8 cellular contexts compared by ENCODE assay signal in genomic region chr17:82450357-82451106, GRCh38. TPM values are rescaled to one million over a fixed set of nuclear protein-coding genes. Genes with fewer than 3 reads are reported as not detected.
DNase-seq lines count a peak whose midpoint lies in the region; ATAC-seq and TF ChIP-seq lines count a peak whose summit lies in the region.

CYBC1 (minus strand) TSS chr17:82450752; CDS start chr17:82449254, 1,498 bp downstream.

- no peaks in the 10 kb centered on the region for H3K9me3 ChIP-seq in PC-9 (ENCODE audit: insufficient read depth, low read depth)

- peak within 1 kb of the TSS; percentile 84 for H2AFZ ChIP-seq in PC-9

- BruUV-seq in Calu3 (replicated peaks; lab: Mats Ljungman, UMichigan) (TSS peak; percentile 76), PC-9 (replicated peaks; lab: Mats Ljungman, UMichigan) (TSS peak; percentile 75)

- no peaks in the 10 kb centered on the region for H3K27me3 ChIP-seq in PC-9 (ENCODE audit: insufficient read depth, low read depth)

- DNase-seq in Calu3 (peak; percentile 94), PC-9 (peak; percentile 65 to 90), activated T-cell treated with anti-CD3 and anti-CD28 coated beads for 48 hours (ENCODE audit: low read depth) (peak; percentile 96), epithelial cell of prostate (ENCODE audit: low read depth, low spot score) (peak; percentile 27), mucosa of gallbladder (ENCODE audit: low spot score) (peak; percentile 92)
- peak; percentile 92 for DNase-seq in Jurkat, Clone E6-1 (ENCODE audit: low read depth, low spot score)
- DNase-seq in stimulated activated CD8-positive, alpha-beta memory T cell treated with anti-CD3 and anti-CD28 coated beads, Interleukin-4, amount 100 ng/mL, for 1 hour (ENCODE audit: low read depth in 2 of 2, low spot score in 1 of 2) = peak; percentile 86 to 89

- H3K4me3 ChIP-seq in Jurkat, Clone E6-1 (ENCODE audit: low read length) = peak within 1 kb of the TSS; percentile 94
- peak within 1 kb of the TSS; percentile 94 for H3K4me3 ChIP-seq in PC-9

- H3K9me3 Mint-ChIP-seq in Calu3 (ENCODE audit: low read depth, unreplicated experiment) = peaks cover 2% of the 10 kb centered on the region

- peak within 1 kb of the TSS; percentile 71 for H3K27ac Mint-ChIP-seq in Calu3 (ENCODE audit: unreplicated experiment)

- CTCF ChIA-PET in Calu3 (lab: Charles Lee) (no interaction called here), PC-9 (lab: Charles Lee) (interaction anchor here (0.6 kb wide), 1 partner anchor 66 kb away, joined by 6 read pairs; no protein-coding TSS in a partner anchor)

- ATAC-seq in GM21528 (IDR thresholded peaks at IDR 0.05; ENCODE audit: low FRiP score, unreplicated experiment) = peak; percentile 62

- no peaks in the 10 kb centered on the region for H3K9me2 ChIP-seq in PC-9 (ENCODE audit: insufficient read depth)

- H3K4me1 Mint-ChIP-seq in Calu3 (ENCODE audit: low read depth, unreplicated experiment) = peaks cover 7% of the 10 kb centered on the region

- POLR2A ChIA-PET in PC-9 (lab: Charles Lee; ENCODE audit: unreplicated experiment) = no interaction called here

- TF ChIP-seq CTCF in Calu3 (IDR thresholded peaks at IDR 0.05; ENCODE audit: unreplicated experiment) (no peak), PC-9 (conservative IDR thresholded peaks at IDR 0.05) (no peak)

- no peaks in the 10 kb centered on the region for H3K27me3 Mint-ChIP-seq in Calu3 (ENCODE audit: unreplicated experiment)

- peaks cover 37% of the 10 kb centered on the region for H3K36me3 Mint-ChIP-seq in Calu3 (ENCODE audit: insufficient read depth, unreplicated experiment)

- H3K36me3 ChIP-seq in PC-9 (ENCODE audit: low read depth) = no peaks in the 10 kb centered on the region

- peaks cover 10% of the 10 kb centered on the region; the same call in 1 of the 2 replicates for H3K79me2 ChIP-seq in PC-9 (ENCODE audit: low read depth)

- H4K20me1 ChIP-seq in PC-9 (ENCODE audit: insufficient read depth) = no peaks in the 10 kb centered on the region

- intact Hi-C loops in Calu3 (cut with micrococcal nuclease; ENCODE audit: unreplicated experiment) = no loop called here
- intact Hi-C loops in PC-9 (cut with micrococcal nuclease; ENCODE audit: unreplicated experiment) = no loop called here

- H3K4me1 ChIP-seq in PC-9 (replicated peaks; ENCODE audit: insufficient read depth) = peaks cover 12% of the 10 kb centered on the region; the same call in 1 of the 2 replicates

- H3K27ac ChIP-seq in PC-9 (peak within 1 kb of the TSS; percentile 43; the same call in 1 of the 2 replicates), epithelial cell of prostate (peak within 1 kb of the TSS; percentile 54)

- peak within 1 kb of the TSS; percentile 98 for H3K4me2 ChIP-seq in PC-9

- no peaks in the 10 kb centered on the region for H3F3A ChIP-seq in PC-9 (ENCODE audit: insufficient read depth, low read depth)

- H3K4me3 Mint-ChIP-seq in Calu3 (ENCODE audit: low read depth, unreplicated experiment) = peak within 1 kb of the TSS; percentile 83

RNA-seq across cellular contexts. Expression of gene CYBC1, which starts in this region (rescaled TPM):
- 78.1 and 80.3 TPM in 2 replicates for total RNA-seq in Calu3 (2022)
- polyA plus RNA-seq in Jurkat, Clone E6-1 (2012; ENCODE audit: insufficient read depth, insufficient read length) = 168 TPM
- total RNA-seq in PC-9 (2021) = 77.9 and 78.4 TPM in 2 replicates
- 114 TPM for total RNA-seq in mucosa of gallbladder

Comparison
In these comparisons a context has a peak if more than half of its experiments do, and no peak if none do; other contexts are left out.
1. Peak in every context shown above with its lines: DNase-seq, ATAC-seq, H3K4me3 ChIP-seq and H3K27ac ChIP-seq.
2. DNase-seq: peak in every context shown above with its lines; median percentile 96 in activated T-cell treated with anti-CD3 and anti-CD28 coated beads for 48 hours; 94 in Calu3; 92 in Jurkat, Clone E6-1; 92 in mucosa of gallbladder; 88 in stimulated activated CD8-positive, alpha-beta memory T cell treated with anti-CD3 and anti-CD28 coated beads, Interleukin-4, amount 100 ng/mL, for 1 hour; 78 in PC-9; 27 in epithelial cell of prostate.